13 cellular contexts compared by ENCODE assay signal in genomic region chr5:1497795-1498622, GRCh38. TPM values are rescaled to one million over a fixed set of nuclear protein-coding genes. Genes with fewer than 3 reads are reported as not detected.
DNase-seq lines count a peak whose midpoint lies in the region; ATAC-seq and TF ChIP-seq lines count a peak whose summit lies in the region.
"Had no signal": no experiment of that assay in that cellular context is flagged by ENCODE, and none has a peak within 500 bp of the region (broad histone marks: within the 10 kb centered on the region; RNA-seq: fewer than 3 reads in every experiment).

No MANE protein-coding gene starts in this region.

- no peak overlapping the region for H3K4me2 ChIP-seq in Karpas-422 (ENCODE audit: low read depth, low read length, poor library complexity, severe bottlenecking)

- no peak overlapping the region for H2AFZ ChIP-seq in Karpas-422 (ENCODE audit: low read length)

- 71 to 82% methylated on average over 18 of the region's 18 CpGs for WGBS in body of pancreas, 2 donors

- H3K36me3 Mint-ChIP-seq in natural killer cell (no peaks in the 10 kb centered on the region), T-cell (peaks cover 20% of the 10 kb centered on the region)

- H3K4me1 ChIP-seq in HEK293 (ENCODE audit: control insufficient read depth, insufficient read depth, low read length) = no peaks in the 10 kb centered on the region
- peaks cover 68% of the 10 kb centered on the region for H3K4me1 ChIP-seq in Karpas-422 (ENCODE audit: low read length)
- no peaks in the 10 kb centered on the region for H3K4me1 ChIP-seq in body of pancreas

- H3K9me3 Mint-ChIP-seq in natural killer cell = no peaks in the 10 kb centered on the region
- H3K9me3 Mint-ChIP-seq in T-cell = no peaks in the 10 kb centered on the region

- H3K27me3 Mint-ChIP-seq in natural killer cell (ENCODE audit: low read depth in 2 of 2) (no peaks in the 10 kb centered on the region), T-cell (no peaks in the 10 kb centered on the region)

- H3K27me3 ChIP-seq in Karpas-422 (ENCODE audit: low read length) (no peaks in the 10 kb centered on the region), body of pancreas (no peaks in the 10 kb centered on the region)

- no peak overlapping the region for H3K27ac ChIP-seq in HEK293 (ENCODE audit: extremely low read depth, low read depth, low read length)
- peak overlapping the region; percentile 47 for H3K27ac ChIP-seq in Karpas-422 (ENCODE audit: low read length)
- H3K27ac ChIP-seq in body of pancreas = no peak overlapping the region

- no peak overlapping the region for H3K4me3 ChIP-seq in HEK293 (ENCODE audit: low read depth, low read length)
- no peak overlapping the region for H3K4me3 ChIP-seq in Karpas-422 (ENCODE audit: low read length)
- H3K4me3 ChIP-seq in body of pancreas = no peak overlapping the region

- H3K9me2 ChIP-seq in Karpas-422 (replicated peaks; ENCODE audit: insufficient read depth, low read length) = no peaks in the 10 kb centered on the region

- H3K4me1 Mint-ChIP-seq in natural killer cell = peaks cover 87 to 96% of the 10 kb centered on the region in 2 donors
- peaks cover 23 to 59% (median 36%) of the 10 kb centered on the region in 3 donors for H3K4me1 Mint-ChIP-seq in T-cell

- H3K4me3 Mint-ChIP-seq in natural killer cell (peak overlapping the region; percentile 11), T-cell (no peak overlapping the region)

- DNase-seq in Karpas-422 (no peak), natural killer cell (no peak), HK-2 (ENCODE audit: unreplicated experiment) (no peak), body of pancreas (no peak), T-cell (no peak)
- DNase-seq in stimulated activated CD4-positive, alpha-beta T cell treated with anti-CD3 and anti-CD28 coated beads, Interleukin-1b, Interleukin-23, amount 100 ng/mL, for 48 hours = no peak
- DNase-seq: activated T-cell treated with anti-CD3 and anti-CD28 coated beads for 4 hours; effector CD4-positive, alpha-beta T cell; GDM1 had no signal

- POLR2A ChIA-PET in HEK293 (lab: Yijun Ruan, JAX) = no interaction called here
- POLR2A ChIA-PET in T-cell (lab: Charles Lee) = no interaction called here

- no peak overlapping the region for H3K9ac ChIP-seq in Karpas-422 (ENCODE audit: low read length)

- peak overlapping the region; percentile 96 to 97 for H3K27ac Mint-ChIP-seq in natural killer cell
- no peak overlapping the region for H3K27ac Mint-ChIP-seq in T-cell

- H3K9me3 ChIP-seq in HEK293 (ENCODE audit: control insufficient read depth, insufficient read depth, low read depth, low read length) (no peaks in the 10 kb centered on the region), Karpas-422 (ENCODE audit: low read length) (no peaks in the 10 kb centered on the region), body of pancreas (no peaks in the 10 kb centered on the region)

- ATAC-seq in GM18517 (IDR thresholded peaks at IDR 0.05; ENCODE audit: unreplicated experiment) = peak; percentile 34
- no peak for ATAC-seq in natural killer cell
- ATAC-seq in body of pancreas = no peak
- ATAC-seq in T-cell (replicated peaks in 1 of 4) = no peak

- TF ChIP-seq POLR2A in body of pancreas (IDR thresholded peaks at IDR 0.05) = no peak

- intact Hi-C loops in natural killer cell (cut with micrococcal nuclease) (no loop called here), body of pancreas (cut with DNase I) (no loop called here)

- TF ChIP-seq CTCF in HEK293 (tag by site-specific recombination; IDR thresholded peaks at IDR 0.05) = no peak
- TF ChIP-seq CTCF in natural killer cell (IDR thresholded peaks at IDR 0.05) = no peak
- TF ChIP-seq CTCF in body of pancreas (IDR thresholded peaks at IDR 0.05) = no peak

- H3K79me2 ChIP-seq in Karpas-422 (ENCODE audit: low read length) = peaks cover 73% of the 10 kb centered on the region

- H4K20me1 ChIP-seq in Karpas-422 (ENCODE audit: insufficient read depth, low read depth, low read length) = peaks cover 24% of the 10 kb centered on the region

- CTCF ChIA-PET in HEK293 (lab: Yijun Ruan, JAX) (no interaction called here), T-cell (lab: Charles Lee) (no interaction called here)

- H3K36me3 ChIP-seq in HEK293 (ENCODE audit: control insufficient read depth in 2 of 2, insufficient read depth in 1 of 2, low read length in 2 of 2) (peaks cover 7 to 74% of the 10 kb centered on the region in 2 experiments; a peak in 2 of 3 replicates), Karpas-422 (ENCODE audit: insufficient read depth, low read length) (peaks cover 12% of the 10 kb centered on the region; the same call in 1 of the 2 replicates), body of pancreas (replicated peaks in 1 of 2; ENCODE audit: insufficient read depth in 1 of 2, low read depth in 2 of 2) (no peaks in the 10 kb centered on the region)

TF ChIP-seq in HEK293, 187 proteins besides CTCF, POLR2A, EP300 and RAD21:
- TF ChIP-seq ZNF600 (tag by site-specific recombination; IDR thresholded peaks at IDR 0.05) = 0 out of 2 replicates have a peak, but pooled peaks have one; percentile 11
- TF ChIP-seq GFI1B (tag by site-specific recombination; IDR thresholded peaks at IDR 0.05) = no peak

RNA-seq across cellular contexts. Expression of gene LPCAT1, which starts 25.8 kb away (rescaled TPM):
- 115 and 124 TPM in 2 replicates for total RNA-seq in Karpas-422 (2014; rRNA removed; shearing (Covaris generic); ENCODE audit: low replicate concordance)
- total RNA-seq in natural killer cell (100 to 1,000 TPM; 196 to 302 (median 252) TPM), body of pancreas (10 to 100 TPM; 17.1 to 21.5 TPM), T-cell (10 to 100 TPM; 27.9 to 57.7 (median 50.3) TPM)

RNA-seq across cellular contexts. Expression of gene SLC6A3, which starts 52.8 kb away (rescaled TPM):
- total RNA-seq in Karpas-422 (2014; rRNA removed; shearing (Covaris generic); ENCODE audit: low replicate concordance) = not detected in 2 replicates
- total RNA-seq in natural killer cell = not detected
- not detected for total RNA-seq in body of pancreas
- total RNA-seq in T-cell = under 1 TPM in 1 of 5 donors, not detected in 4; 0.22 TPM
- total RNA-seq: kidney epithelial cell, SK-MEL-5 had no signal

Comparison
In these comparisons a context has a peak if more than half of its experiments do, and no peak if none do; other contexts are left out.
1. H3K27ac Mint-ChIP-seq: peak in natural killer cell (2 of 2); none in T-cell (0 of 2).